ENCODE assay signal across 8 cellular contexts in the genomic region with DNA sequence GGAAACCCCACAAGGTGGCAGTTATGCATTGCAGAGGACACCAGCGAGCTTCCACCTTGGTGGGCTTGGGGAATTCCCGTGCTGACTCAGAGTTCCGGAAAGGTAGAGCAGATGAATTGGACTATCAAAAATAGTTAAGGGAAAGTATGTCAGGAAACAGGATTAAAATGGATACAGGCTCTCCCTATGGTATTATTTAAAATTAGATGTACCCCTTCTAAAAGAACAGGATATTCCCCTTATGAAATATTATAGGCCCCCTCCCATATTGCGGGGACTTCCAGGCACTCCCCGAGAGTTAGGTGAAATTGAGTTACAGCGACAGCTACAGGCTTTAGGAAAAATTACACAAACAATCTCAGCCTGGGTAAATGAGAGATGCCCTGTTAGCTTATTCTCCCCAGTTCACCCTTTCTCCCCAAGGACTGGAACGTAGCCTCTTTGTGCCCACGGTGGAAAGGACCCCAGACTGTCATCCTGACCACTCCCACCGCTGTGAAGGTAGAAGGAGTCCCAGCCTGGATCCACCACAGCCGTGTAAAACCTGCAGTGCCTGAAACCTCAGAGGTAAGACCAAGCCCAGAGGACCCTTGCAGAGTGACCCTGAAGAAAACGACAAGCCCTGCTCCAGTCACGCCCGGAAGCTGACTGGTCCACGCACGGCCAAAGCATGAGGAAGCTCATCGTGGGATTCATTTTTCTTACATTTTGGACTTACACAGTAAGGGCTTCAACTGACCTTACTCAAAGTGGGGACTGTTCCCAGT. TPM values are rescaled to one million over a fixed set of nuclear protein-coding genes. Genes with fewer than 3 reads are reported as not detected.
A peak's percentile ranks its signal among the peaks of the same experiment; 100 is the strongest.
DNase-seq lines count a peak whose midpoint lies in the region; ATAC-seq, FAIRE-seq and TF ChIP-seq lines count a peak whose summit lies in the region.
"Not testable (repeated sequence)": the region's sequence is repeated elsewhere in the genome, so short reads cannot be mapped to it uniquely, and the experiment has no call there.

No MANE protein-coding gene starts in this region.

- H3K4me1 Mint-ChIP-seq in activated T-cell treated with anti-CD3 and anti-CD28 coated beads, Interleukin-2, amount 50 U/mL, for 4 hours (ENCODE audit: low read depth): peaks cover 15% of the 10 kb centered on the region
- H3K4me1 Mint-ChIP-seq in nephron: peaks cover 25% of the 10 kb centered on the region

- peak overlapping the region in 1 of 3 experiments; percentile 35 for H3K27ac Mint-ChIP-seq in nephron

- H3K9me3 Mint-ChIP-seq in activated T-cell treated with anti-CD3 and anti-CD28 coated beads, Interleukin-2, amount 50 U/mL, for 4 hours; nephron: not testable (repeated sequence)

- peaks cover 13% of the 10 kb centered on the region for H3K27me3 Mint-ChIP-seq in activated T-cell treated with anti-CD3 and anti-CD28 coated beads, Interleukin-2, amount 50 U/mL, for 4 hours (ENCODE audit: low read depth)
- H3K27me3 Mint-ChIP-seq in nephron (ENCODE audit: low read depth): not testable (repeated sequence)

- DNase-seq in AG10803 (ENCODE audit: low read depth) (peak; percentile 25), GM13977 (ENCODE audit: low spot score) (peak; percentile 7), RCC 7860 (ENCODE audit: low spot score) (peak; percentile 45), cardiac fibroblast (ENCODE audit: low read depth in 2 of 2) (peak in 1 of 2 donors; percentile 32)
- DNase-seq in activated T-cell treated with anti-CD3 and anti-CD28 coated beads, Interleukin-2, amount 50 U/mL, for 4 hours: peak; percentile 49
- not testable (repeated sequence) for DNase-seq in heart right ventricle
- DNase-seq in stimulated activated CD8-positive, alpha-beta memory T cell treated with anti-CD3 and anti-CD28 coated beads, Interleukin-7, amount 100 ng/mL, for 4 hours (ENCODE audit: low read depth in 2 of 2): peak; percentile 51

- peak; percentile 57 to 73 for ATAC-seq in activated T-cell treated with anti-CD3 and anti-CD28 coated beads, Interleukin-2, amount 50 U/mL, for 4 hours
- not testable (repeated sequence) for ATAC-seq in heart right ventricle

- not testable (repeated sequence) for H3K27me3 ChIP-seq in heart right ventricle

- intact Hi-C loops in heart right ventricle (cut with DNase I): loop anchor here in 3 of 10 donors (2.0 to 10.0 kb wide), 3 partner anchors 108 to 111 kb away; no protein-coding TSS in a partner anchor

- not testable (repeated sequence) for H3K4me3 ChIP-seq in AG10803 (ENCODE audit: low read length); cardiac fibroblast (replicated peaks in 1 of 2; ENCODE audit: low read depth in 2 of 2, low read length in 2 of 2); heart right ventricle

- H3K4me3 Mint-ChIP-seq in activated T-cell treated with anti-CD3 and anti-CD28 coated beads, Interleukin-2, amount 50 U/mL, for 4 hours; nephron: not testable (repeated sequence)

- not testable (repeated sequence) for H3K27ac ChIP-seq in heart right ventricle

- H3K36me3 Mint-ChIP-seq in activated T-cell treated with anti-CD3 and anti-CD28 coated beads, Interleukin-2, amount 50 U/mL, for 4 hours (ENCODE audit: insufficient read depth); nephron (ENCODE audit: low read depth): not testable (repeated sequence)

- not testable (repeated sequence) for H3K36me3 ChIP-seq in heart right ventricle

- FAIRE-seq in RCC 7860 (lab: Jason Lieb, UNC): not testable (repeated sequence)

- in situ Hi-C loops in GM13977 (cut with MboI; ENCODE audit: low pct_unique_long_range_greater_than_20kb, low sequenced_read_pairs, unreplicated experiment): not testable (repeated sequence)

- H3K4me1 ChIP-seq in heart right ventricle: peaks cover 0 to 19% (median 6%) of the 10 kb centered on the region in 9 donors

- 25 to 33% methylated on average over 15 to 16 of the region's 16 CpGs for WGBS in heart right ventricle, 2 donors

- peaks cover 0 to 11% (median 4%) of the 10 kb centered on the region in 11 donors for H3K9me3 ChIP-seq in heart right ventricle

- TF ChIP-seq CTCF in AG10803 (conservative IDR thresholded peaks at IDR 0.05; ENCODE audit: low read length): peak; percentile 13
- peak; percentile 39 for TF ChIP-seq CTCF in GM13977 (IDR thresholded peaks at IDR 0.05; ENCODE audit: extremely low read depth, insufficient read depth, missing control alignments)
- TF ChIP-seq CTCF in cardiac fibroblast (IDR thresholded peaks at IDR 0.05; ENCODE audit: low read depth, low read length): peak; percentile 29
- peak; percentile 5 to 69 (median 61) for TF ChIP-seq CTCF in heart right ventricle (IDR thresholded peaks at IDR 0.05)
- peak; percentile 61 to 66 (median 63) for TF ChIP-seq CTCF in nephron (IDR thresholded peaks at IDR 0.05; ENCODE audit: unreplicated experiment in 3 of 3)

RNA-seq across cellular contexts. Expression of gene B3GNT7, which starts 10.3 kb away (rescaled TPM):
- total RNA-seq in activated T-cell treated with anti-CD3 and anti-CD28 coated beads, Interleukin-2, amount 50 U/mL, for 4 hours: under 1 TPM; 0.24 to 0.46 (median 0.40) TPM
- total RNA-seq in heart right ventricle: 10 to 100 TPM in 3 of 10 donors, 1 to 10 TPM in 6, under 1 TPM in 1; 0.94 to 61.7 (median 2.7) TPM
- 1 to 10 TPM in 1 of 2 donors, under 1 TPM in 1; 0.72 to 1.8 TPM for polyA plus RNA-seq in heart right ventricle

RNA-seq across cellular contexts. Expression of gene NCL, which starts 58.5 kb away (rescaled TPM):
- 1,000 to 10,000 TPM; 1,928 to 2,267 (median 2,014) TPM for total RNA-seq in activated T-cell treated with anti-CD3 and anti-CD28 coated beads, Interleukin-2, amount 50 U/mL, for 4 hours
- total RNA-seq in heart right ventricle: 100 to 1,000 TPM; 237 to 363 (median 308) TPM
- polyA plus RNA-seq in heart right ventricle: 100 to 1,000 TPM; 127 to 171 TPM

Comparison
In these comparisons a context has a peak if more than half of its experiments do, and no peak if none do; other contexts are left out.
1. CTCF ChIP-seq: peak in every context shown above with its lines; median percentile 63 in nephron; 61 in heart right ventricle; 39 in GM13977; 29 in cardiac fibroblast; 13 in AG10803.
2. RNA of gene NCL, which starts 58.5 kb away (total RNA-seq): 1,928 to 2,267 TPM in activated T-cell treated with anti-CD3 and anti-CD28 coated beads, Interleukin-2, amount 50 U/mL, for 4 hours; 237 to 363 TPM in heart right ventricle; every median in the first group is over 4 times any median in the second.